Comparison of ENCODE assay signal across 1 cellular context in the genomic region with DNA sequence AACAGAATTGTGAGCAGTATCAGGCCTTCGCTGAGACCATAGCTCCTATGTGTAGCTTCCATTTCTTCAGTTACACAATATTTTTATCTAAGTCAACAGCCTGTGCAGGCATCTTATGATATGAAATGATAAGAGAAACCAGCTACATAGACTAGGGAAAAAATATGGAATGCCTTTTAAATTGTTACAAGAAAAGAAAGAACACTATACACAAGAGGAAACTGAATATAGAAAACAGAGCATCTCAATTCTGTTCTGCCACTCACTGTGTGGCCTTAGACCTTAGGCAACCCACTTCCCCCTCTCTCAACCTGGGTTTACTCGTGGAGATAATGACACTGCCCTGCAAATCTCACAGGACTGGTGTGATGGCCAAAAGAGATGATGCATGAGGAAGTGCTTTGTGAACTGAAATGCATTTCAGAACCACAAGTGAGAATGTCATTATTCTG.
TF ChIP-seq lines count a peak whose summit lies in the region.

No MANE protein-coding gene starts in this region.

TF ChIP-seq in K562, 482 proteins besides CTCF, POLR2A, EP300 and RAD21 (continued from another document and continues in another):
- TF ChIP-seq ZSCAN32 (CRISPR knock-in tag; IDR thresholded peaks at IDR 0.05) (no peak), FOXJ3 (CRISPR knock-in tag; IDR thresholded peaks at IDR 0.05) (no peak), ZNF766 (CRISPR knock-in tag; conservative IDR thresholded peaks at IDR 0.05) (peak; percentile 72), ZNF75A (CRISPR knock-in tag; IDR thresholded peaks at IDR 0.05) (no peak), XRCC3 (IDR thresholded peaks at IDR 0.05) (no peak), HNRNPL (IDR thresholded peaks at IDR 0.05; ENCODE audit: low read depth, low read length) (no peak), ZNF444 (CRISPR knock-in tag; IDR thresholded peaks at IDR 0.05) (no peak), IRF2 (CRISPR knock-in tag; IDR thresholded peaks at IDR 0.05) (no peak), SMARCB1 (IDR thresholded peaks at IDR 0.05; ENCODE audit: insufficient read length, low read depth) (no peak), POLR2AphosphoS5 (IDR thresholded peaks at IDR 0.05; ENCODE audit: control insufficient read depth, insufficient read depth, low read depth, low read length) (peak; percentile 51), ZNF347 (CRISPR knock-in tag; IDR thresholded peaks at IDR 0.05; ENCODE audit: low read depth) (no peak), FOS (IDR thresholded peaks at IDR 0.05; ENCODE audit: extremely low read depth, insufficient read length) (no peak), SMARCE1 (IDR thresholded peaks at IDR 0.05) (peak; percentile 91), ZKSCAN3 (CRISPR knock-in tag; IDR thresholded peaks at IDR 0.05) (no peak), CREB1 (IDR thresholded peaks at IDR 0.05) (no peak), CREB1 (CRISPR knock-in tag; IDR thresholded peaks at IDR 0.05) (0 out of 2 replicates have a peak, but pooled peaks have one; percentile 25), KDM1A (IDR thresholded peaks at IDR 0.05) (peak; percentile 61 to 80), MAFF (IDR thresholded peaks at IDR 0.05; ENCODE audit: low read length) (no peak), HNRNPLL (IDR thresholded peaks at IDR 0.05; ENCODE audit: low read depth, low read length, poor library complexity, severe bottlenecking) (no peak), PRPF4 (IDR thresholded peaks at IDR 0.05; ENCODE audit: insufficient read depth, low read depth, low read length, poor library complexity, severe bottlenecking) (no peak), WHSC1 (IDR thresholded peaks at IDR 0.05; ENCODE audit: low read length) (no peak), ZNF695 (CRISPR knock-in tag; IDR thresholded peaks at IDR 0.05) (no peak), NR3C1 (CRISPR knock-in tag; IDR thresholded peaks at IDR 0.05) (no peak), POLR2G (IDR thresholded peaks at IDR 0.05; ENCODE audit: low read depth, low read length) (no peak), TFAM (CRISPR knock-in tag; conservative IDR thresholded peaks at IDR 0.05) (no peak), RBM22 (IDR thresholded peaks at IDR 0.05; ENCODE audit: low read depth, low read length, poor library complexity, severe bottlenecking) (no peak), SP1 (CRISPR knock-in tag; IDR thresholded peaks at IDR 0.05) (no peak), ZNF174 (CRISPR knock-in tag; IDR thresholded peaks at IDR 0.05) (no peak), HDGF (IDR thresholded peaks at IDR 0.05) (no peak), U2AF1 (optimal IDR thresholded peaks at IDR 0.05; ENCODE audit: low read depth, low read length) (no peak), CSDE1 (IDR thresholded peaks at IDR 0.05) (no peak), FOXK2 (conservative IDR thresholded peaks at IDR 0.05 in 1 of 2, IDR thresholded peaks at IDR 0.05 in 1 of 2; ENCODE audit: low read depth in 2 of 2) (no peak), TRIM24 (IDR thresholded peaks at IDR 0.05) (peak; percentile 84 to 89), NR2C1 (IDR thresholded peaks at IDR 0.05) (peak; percentile 29; the same call in 1 of the 2 replicates), NR2C1 (tag; IDR thresholded peaks at IDR 0.05) (no peak), SMARCA4 (IDR thresholded peaks at IDR 0.05) (peak; percentile 94), ZNF717 (CRISPR knock-in tag; IDR thresholded peaks at IDR 0.05) (no peak)
- TF ChIP-seq, protein P1, sequence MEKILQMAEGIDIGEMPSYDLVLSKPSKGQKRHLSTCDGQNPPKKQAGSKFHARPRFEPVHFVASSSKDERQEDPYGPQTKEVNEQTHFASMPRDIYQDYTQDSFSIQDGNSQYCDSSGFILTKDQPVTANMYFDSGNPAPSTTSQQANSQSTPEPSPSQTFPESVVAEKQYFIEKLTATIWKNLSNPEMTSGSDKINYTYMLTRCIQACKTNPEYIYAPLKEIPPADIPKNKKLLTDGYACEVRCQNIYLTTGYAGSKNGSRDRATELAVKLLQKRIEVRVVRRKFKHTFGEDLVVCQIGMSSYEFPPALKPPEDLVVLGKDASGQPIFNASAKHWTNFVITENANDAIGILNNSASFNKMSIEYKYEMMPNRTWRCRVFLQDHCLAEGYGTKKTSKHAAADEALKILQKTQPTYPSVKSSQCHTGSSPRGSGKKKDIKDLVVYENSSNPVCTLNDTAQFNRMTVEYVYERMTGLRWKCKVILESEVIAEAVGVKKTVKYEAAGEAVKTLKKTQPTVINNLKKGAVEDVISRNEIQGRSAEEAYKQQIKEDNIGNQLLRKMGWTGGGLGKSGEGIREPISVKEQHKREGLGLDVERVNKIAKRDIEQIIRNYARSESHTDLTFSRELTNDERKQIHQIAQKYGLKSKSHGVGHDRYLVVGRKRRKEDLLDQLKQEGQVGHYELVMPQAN (IDR thresholded peaks at IDR 0.05; ENCODE audit: borderline replicate concordance) = no peak
- TF ChIP-seq, protein P2, sequence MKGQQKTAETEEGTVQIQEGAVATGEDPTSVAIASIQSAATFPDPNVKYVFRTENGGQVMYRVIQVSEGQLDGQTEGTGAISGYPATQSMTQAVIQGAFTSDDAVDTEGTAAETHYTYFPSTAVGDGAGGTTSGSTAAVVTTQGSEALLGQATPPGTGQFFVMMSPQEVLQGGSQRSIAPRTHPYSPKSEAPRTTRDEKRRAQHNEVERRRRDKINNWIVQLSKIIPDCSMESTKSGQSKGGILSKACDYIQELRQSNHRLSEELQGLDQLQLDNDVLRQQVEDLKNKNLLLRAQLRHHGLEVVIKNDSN (CRISPR knock-in tag; IDR thresholded peaks at IDR 0.05) = no peak
- TF ChIP-seq, protein P3, sequence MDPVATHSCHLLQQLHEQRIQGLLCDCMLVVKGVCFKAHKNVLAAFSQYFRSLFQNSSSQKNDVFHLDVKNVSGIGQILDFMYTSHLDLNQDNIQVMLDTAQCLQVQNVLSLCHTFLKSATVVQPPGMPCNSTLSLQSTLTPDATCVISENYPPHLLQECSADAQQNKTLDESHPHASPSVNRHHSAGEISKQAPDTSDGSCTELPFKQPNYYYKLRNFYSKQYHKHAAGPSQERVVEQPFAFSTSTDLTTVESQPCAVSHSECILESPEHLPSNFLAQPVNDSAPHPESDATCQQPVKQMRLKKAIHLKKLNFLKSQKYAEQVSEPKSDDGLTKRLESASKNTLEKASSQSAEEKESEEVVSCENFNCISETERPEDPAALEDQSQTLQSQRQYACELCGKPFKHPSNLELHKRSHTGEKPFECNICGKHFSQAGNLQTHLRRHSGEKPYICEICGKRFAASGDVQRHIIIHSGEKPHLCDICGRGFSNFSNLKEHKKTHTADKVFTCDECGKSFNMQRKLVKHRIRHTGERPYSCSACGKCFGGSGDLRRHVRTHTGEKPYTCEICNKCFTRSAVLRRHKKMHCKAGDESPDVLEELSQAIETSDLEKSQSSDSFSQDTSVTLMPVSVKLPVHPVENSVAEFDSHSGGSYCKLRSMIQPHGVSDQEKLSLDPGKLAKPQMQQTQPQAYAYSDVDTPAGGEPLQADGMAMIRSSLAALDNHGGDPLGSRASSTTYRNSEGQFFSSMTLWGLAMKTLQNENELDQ (CRISPR knock-in tag; IDR thresholded peaks at IDR 0.05; ENCODE audit: borderline replicate concordance) = no peak
- TF ChIP-seq, protein P4, sequence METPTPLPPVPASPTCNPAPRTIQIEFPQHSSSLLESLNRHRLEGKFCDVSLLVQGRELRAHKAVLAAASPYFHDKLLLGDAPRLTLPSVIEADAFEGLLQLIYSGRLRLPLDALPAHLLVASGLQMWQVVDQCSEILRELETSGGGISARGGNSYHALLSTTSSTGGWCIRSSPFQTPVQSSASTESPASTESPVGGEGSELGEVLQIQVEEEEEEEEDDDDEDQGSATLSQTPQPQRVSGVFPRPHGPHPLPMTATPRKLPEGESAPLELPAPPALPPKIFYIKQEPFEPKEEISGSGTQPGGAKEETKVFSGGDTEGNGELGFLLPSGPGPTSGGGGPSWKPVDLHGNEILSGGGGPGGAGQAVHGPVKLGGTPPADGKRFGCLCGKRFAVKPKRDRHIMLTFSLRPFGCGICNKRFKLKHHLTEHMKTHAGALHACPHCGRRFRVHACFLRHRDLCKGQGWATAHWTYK (CRISPR knock-in tag; IDR thresholded peaks at IDR 0.05) = no peak
- TF ChIP-seq, protein P5, sequence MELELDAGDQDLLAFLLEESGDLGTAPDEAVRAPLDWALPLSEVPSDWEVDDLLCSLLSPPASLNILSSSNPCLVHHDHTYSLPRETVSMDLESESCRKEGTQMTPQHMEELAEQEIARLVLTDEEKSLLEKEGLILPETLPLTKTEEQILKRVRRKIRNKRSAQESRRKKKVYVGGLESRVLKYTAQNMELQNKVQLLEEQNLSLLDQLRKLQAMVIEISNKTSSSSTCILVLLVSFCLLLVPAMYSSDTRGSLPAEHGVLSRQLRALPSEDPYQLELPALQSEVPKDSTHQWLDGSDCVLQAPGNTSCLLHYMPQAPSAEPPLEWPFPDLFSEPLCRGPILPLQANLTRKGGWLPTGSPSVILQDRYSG (tag; conservative IDR thresholded peaks at IDR 0.05; ENCODE audit: low read depth) = no peak
- TF ChIP-seq, protein P6, sequence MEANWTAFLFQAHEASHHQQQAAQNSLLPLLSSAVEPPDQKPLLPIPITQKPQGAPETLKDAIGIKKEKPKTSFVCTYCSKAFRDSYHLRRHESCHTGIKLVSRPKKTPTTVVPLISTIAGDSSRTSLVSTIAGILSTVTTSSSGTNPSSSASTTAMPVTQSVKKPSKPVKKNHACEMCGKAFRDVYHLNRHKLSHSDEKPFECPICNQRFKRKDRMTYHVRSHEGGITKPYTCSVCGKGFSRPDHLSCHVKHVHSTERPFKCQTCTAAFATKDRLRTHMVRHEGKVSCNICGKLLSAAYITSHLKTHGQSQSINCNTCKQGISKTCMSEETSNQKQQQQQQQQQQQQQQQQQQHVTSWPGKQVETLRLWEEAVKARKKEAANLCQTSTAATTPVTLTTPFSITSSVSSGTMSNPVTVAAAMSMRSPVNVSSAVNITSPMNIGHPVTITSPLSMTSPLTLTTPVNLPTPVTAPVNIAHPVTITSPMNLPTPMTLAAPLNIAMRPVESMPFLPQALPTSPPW (CRISPR knock-in tag; IDR thresholded peaks at IDR 0.05) = peak; percentile 27; the same call in 1 of the 2 replicates
- TF ChIP-seq, protein P7, sequence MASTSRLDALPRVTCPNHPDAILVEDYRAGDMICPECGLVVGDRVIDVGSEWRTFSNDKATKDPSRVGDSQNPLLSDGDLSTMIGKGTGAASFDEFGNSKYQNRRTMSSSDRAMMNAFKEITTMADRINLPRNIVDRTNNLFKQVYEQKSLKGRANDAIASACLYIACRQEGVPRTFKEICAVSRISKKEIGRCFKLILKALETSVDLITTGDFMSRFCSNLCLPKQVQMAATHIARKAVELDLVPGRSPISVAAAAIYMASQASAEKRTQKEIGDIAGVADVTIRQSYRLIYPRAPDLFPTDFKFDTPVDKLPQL (IDR thresholded peaks at IDR 0.05; ENCODE audit: extremely low read depth, insufficient read length) = no peak
- TF ChIP-seq, protein P8, sequence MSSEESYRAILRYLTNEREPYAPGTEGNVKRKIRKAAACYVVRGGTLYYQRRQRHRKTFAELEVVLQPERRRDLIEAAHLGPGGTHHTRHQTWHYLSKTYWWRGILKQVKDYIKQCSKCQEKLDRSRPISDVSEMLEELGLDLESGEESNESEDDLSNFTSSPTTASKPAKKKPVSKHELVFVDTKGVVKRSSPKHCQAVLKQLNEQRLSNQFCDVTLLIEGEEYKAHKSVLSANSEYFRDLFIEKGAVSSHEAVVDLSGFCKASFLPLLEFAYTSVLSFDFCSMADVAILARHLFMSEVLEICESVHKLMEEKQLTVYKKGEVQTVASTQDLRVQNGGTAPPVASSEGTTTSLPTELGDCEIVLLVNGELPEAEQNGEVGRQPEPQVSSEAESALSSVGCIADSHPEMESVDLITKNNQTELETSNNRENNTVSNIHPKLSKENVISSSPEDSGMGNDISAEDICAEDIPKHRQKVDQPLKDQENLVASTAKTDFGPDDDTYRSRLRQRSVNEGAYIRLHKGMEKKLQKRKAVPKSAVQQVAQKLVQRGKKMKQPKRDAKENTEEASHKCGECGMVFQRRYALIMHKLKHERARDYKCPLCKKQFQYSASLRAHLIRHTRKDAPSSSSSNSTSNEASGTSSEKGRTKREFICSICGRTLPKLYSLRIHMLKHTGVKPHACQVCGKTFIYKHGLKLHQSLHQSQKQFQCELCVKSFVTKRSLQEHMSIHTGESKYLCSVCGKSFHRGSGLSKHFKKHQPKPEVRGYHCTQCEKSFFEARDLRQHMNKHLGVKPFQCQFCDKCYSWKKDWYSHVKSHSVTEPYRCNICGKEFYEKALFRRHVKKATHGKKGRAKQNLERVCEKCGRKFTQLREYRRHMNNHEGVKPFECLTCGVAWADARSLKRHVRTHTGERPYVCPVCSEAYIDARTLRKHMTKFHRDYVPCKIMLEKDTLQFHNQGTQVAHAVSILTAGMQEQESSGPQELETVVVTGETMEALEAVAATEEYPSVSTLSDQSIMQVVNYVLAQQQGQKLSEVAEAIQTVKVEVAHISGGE (CRISPR knock-in tag; IDR thresholded peaks at IDR 0.05) = no peak
- TF ChIP-seq, protein P9, sequence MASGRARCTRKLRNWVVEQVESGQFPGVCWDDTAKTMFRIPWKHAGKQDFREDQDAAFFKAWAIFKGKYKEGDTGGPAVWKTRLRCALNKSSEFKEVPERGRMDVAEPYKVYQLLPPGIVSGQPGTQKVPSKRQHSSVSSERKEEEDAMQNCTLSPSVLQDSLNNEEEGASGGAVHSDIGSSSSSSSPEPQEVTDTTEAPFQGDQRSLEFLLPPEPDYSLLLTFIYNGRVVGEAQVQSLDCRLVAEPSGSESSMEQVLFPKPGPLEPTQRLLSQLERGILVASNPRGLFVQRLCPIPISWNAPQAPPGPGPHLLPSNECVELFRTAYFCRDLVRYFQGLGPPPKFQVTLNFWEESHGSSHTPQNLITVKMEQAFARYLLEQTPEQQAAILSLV (tag; IDR thresholded peaks at IDR 0.05) = 0 out of 2 replicates have a peak, but pooled peaks have one; percentile 39
- TF ChIP-seq, protein P10, sequence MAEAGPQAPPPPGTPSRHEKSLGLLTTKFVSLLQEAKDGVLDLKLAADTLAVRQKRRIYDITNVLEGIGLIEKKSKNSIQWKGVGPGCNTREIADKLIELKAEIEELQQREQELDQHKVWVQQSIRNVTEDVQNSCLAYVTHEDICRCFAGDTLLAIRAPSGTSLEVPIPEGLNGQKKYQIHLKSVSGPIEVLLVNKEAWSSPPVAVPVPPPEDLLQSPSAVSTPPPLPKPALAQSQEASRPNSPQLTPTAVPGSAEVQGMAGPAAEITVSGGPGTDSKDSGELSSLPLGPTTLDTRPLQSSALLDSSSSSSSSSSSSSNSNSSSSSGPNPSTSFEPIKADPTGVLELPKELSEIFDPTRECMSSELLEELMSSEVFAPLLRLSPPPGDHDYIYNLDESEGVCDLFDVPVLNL (CRISPR knock-in tag; IDR thresholded peaks at IDR 0.05; ENCODE audit: low read depth) = no peak
- TF ChIP-seq, protein P11, sequence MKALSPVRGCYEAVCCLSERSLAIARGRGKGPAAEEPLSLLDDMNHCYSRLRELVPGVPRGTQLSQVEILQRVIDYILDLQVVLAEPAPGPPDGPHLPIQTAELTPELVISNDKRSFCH (CRISPR knock-in tag; IDR thresholded peaks at IDR 0.05) = no peak
- TF ChIP-seq, protein P11 (tag; IDR thresholded peaks at IDR 0.05) = no peak
- TF ChIP-seq, protein P12, sequence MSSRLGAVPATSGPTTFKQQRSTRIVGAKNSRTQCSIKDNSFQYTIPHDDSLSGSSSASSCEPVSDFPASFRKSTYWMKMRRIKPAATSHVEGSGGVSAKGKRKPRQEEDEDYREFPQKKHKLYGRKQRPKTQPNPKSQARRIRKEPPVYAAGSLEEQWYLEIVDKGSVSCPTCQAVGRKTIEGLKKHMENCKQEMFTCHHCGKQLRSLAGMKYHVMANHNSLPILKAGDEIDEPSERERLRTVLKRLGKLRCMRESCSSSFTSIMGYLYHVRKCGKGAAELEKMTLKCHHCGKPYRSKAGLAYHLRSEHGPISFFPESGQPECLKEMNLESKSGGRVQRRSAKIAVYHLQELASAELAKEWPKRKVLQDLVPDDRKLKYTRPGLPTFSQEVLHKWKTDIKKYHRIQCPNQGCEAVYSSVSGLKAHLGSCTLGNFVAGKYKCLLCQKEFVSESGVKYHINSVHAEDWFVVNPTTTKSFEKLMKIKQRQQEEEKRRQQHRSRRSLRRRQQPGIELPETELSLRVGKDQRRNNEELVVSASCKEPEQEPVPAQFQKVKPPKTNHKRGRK (tag; IDR thresholded peaks at IDR 0.05) = no peak
